ENCODE assay signal across 8 cellular contexts in genomic region chr3:132256984-132257383, GRCh38.
DNase-seq lines count a peak whose midpoint lies in the region; ATAC-seq and TF ChIP-seq lines count a peak whose summit lies in the region.

No MANE protein-coding gene starts in this region.

- H3K27me3 ChIP-seq in foreskin keratinocyte: no peaks in the 10 kb centered on the region

- H3K27ac ChIP-seq in RWPE1: no peak overlapping the region
- H3K27ac ChIP-seq in foreskin keratinocyte: no peak overlapping the region

- TF ChIP-seq CTCF in RWPE1 (conservative IDR thresholded peaks at IDR 0.05; ENCODE audit: low read depth): peak; percentile 27
- TF ChIP-seq CTCF in foreskin keratinocyte (conservative IDR thresholded peaks at IDR 0.05): peak; percentile 63
- peak; percentile 66 for TF ChIP-seq CTCF in retinal pigment epithelial cell (conservative IDR thresholded peaks at IDR 0.05; ENCODE audit: low read depth, low read length)

- no peak for DNase-seq in Right ventricle myocardium superior
- DNase-seq in cardiac septum (ENCODE audit: low spot score): no peak
- DNase-seq in RWPE1 (ENCODE audit: low spot score): peak; percentile 14
- peak; percentile 23 to 52 for DNase-seq in foreskin keratinocyte
- no peak for DNase-seq in retinal pigment epithelial cell (ENCODE audit: low read depth)
- no peak for DNase-seq in NCI-H526 treated with DMSO at 0.1 percent for 48 hours (lab: John Stamatoyannopoulos, UW)
- DNase-seq in mesenteric fat pad (ENCODE audit: low spot score): no peak

- no peak overlapping the region for H3K4me3 ChIP-seq in retinal pigment epithelial cell (ENCODE audit: low read length)

- POLR2A ChIA-PET in RWPE1 (lab: Yijun Ruan, JAX; ENCODE audit: low non-redundant PET): no interaction called here

- no peaks in the 10 kb centered on the region for H3K4me1 ChIP-seq in foreskin keratinocyte

- ATAC-seq in Right ventricle myocardium superior (ENCODE audit: poor library complexity): peak; percentile 34
- no peak for ATAC-seq in foreskin keratinocyte
- no peak for ATAC-seq in HG02840 (IDR thresholded peaks at IDR 0.05; ENCODE audit: low FRiP score, unreplicated experiment)

- CTCF ChIA-PET in RWPE1 (lab: Yijun Ruan, JAX): interaction anchor here (0.6 to 4.3 kb wide), 11 partner anchors 12 to 1598 kb away, joined by 3 to 26 read pairs (median 4); no protein-coding TSS in a partner anchor

- intact Hi-C loops in Right ventricle myocardium superior (cut with DNase I): loop anchor here (5.0 kb wide), 2 partner anchors 85 to 140 kb away; no protein-coding TSS in a partner anchor
- intact Hi-C loops in cardiac septum (cut with DNase I): loop anchor here (2.0 kb wide), 1 partner anchor 142 kb away; no protein-coding TSS in a partner anchor

Comparison
In these comparisons a context has a peak if more than half of its experiments do, and no peak if none do; other contexts are left out.
1. DNase-seq: peak in RWPE1 (single experiment) and foreskin keratinocyte (2 of 2); none in Right ventricle myocardium superior (single experiment), cardiac septum (single experiment), retinal pigment epithelial cell (single experiment), NCI-H526 treated with DMSO at 0.1 percent for 48 hours (single experiment) and mesenteric fat pad (single experiment).
2. Peak in every context shown above with its lines, with median percentiles within 50 percentile points of each other: CTCF ChIP-seq.